In the genomic region with DNA sequence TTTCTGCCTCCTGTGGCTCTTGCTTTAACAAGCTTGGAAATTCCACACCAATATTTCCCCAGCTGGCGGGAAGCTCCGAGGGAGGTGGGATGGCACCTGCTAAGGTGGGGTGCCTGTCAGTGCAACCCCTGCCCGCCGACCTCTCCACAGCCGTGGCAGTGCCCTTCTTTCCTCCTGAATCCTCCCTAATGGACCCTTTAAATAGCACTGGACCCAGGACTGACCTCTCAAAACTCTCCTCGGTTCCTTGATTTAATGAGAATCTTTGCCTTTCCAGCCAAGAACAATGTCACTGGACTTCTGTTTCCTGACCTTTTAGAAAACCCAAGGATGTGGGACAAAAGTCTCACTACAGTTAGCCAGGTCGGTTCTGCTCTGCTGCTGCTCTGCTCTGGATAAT, we compare ENCODE assay signal across 1 cellular context.
TF ChIP-seq lines count a peak whose summit lies in the region.

No MANE protein-coding gene starts in this region.

TF ChIP-seq in GM23338, 12 proteins besides CTCF, POLR2A, EP300 and RAD21 (continued from another document):
- TF ChIP-seq NANOG (IDR thresholded peaks at IDR 0.05; ENCODE audit: borderline replicate concordance): no peak
